In the genomic region with DNA sequence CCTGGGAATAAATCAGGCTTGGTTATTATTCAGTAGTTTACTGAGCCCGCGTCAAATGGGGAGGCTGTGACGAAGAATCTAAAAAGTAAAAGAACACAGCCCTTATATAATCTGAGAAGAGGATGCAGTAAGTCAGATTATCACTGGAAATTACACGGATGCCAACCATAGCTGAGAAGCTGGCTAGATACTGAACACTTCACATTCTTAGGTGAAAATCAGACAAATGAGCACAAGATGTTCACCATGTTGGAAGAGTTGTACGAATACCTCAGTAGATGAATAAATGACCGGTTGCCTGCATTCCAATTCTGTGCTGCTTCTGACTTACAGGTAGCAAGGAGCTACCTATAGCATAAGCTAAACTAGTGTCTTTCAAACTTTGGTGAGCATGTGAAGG, we compare ENCODE assay signal across 27 cellular contexts.
"Had no signal": no experiment of that assay in that cellular context is flagged by ENCODE, and none has a peak within 500 bp of the region (broad histone marks: within the 10 kb centered on the region; RNA-seq: fewer than 3 reads in every experiment).

No MANE protein-coding gene starts in this region.

- H3K9me3 ChIP-seq: breast epithelium, colonic mucosa had no signal

- H3K27me3 ChIP-seq: breast epithelium, cardiac muscle cell, colonic mucosa had no signal

- H3K9me3 Mint-ChIP-seq: activated CD4-positive, alpha-beta memory T cell treated with anti-CD3 and anti-CD28 coated beads, Interleukin-2, amount 10 ng/mL, durations not matched to agents 7 days and 5 days; activated CD4-positive, alpha-beta T cell treated with anti-CD3 and anti-CD28 coated beads, Interleukin-2, amount 10 ng/mL, durations not matched to agents 7 days and 5 days; activated T-cell treated with anti-CD3 and anti-CD28 coated beads, Interleukin-2, amount 50 U/mL, for 24 hours; activated T-cell treated with anti-CD3 and anti-CD28 coated beads, Interleukin-2, amount 50 U/mL, for 72 hours; WTC11 had no signal

- H3K27ac Mint-ChIP-seq: activated CD4-positive, alpha-beta memory T cell treated with anti-CD3 and anti-CD28 coated beads, Interleukin-2, amount 10 ng/mL, durations not matched to agents 7 days and 5 days; activated CD4-positive, alpha-beta T cell treated with anti-CD3 and anti-CD28 coated beads, Interleukin-2, amount 10 ng/mL, durations not matched to agents 7 days and 5 days; activated naive CD8-positive, alpha-beta T cell; activated T-cell treated with anti-CD3 and anti-CD28 coated beads, Interleukin-2, amount 50 U/mL, for 24 hours; activated T-cell treated with anti-CD3 and anti-CD28 coated beads, Interleukin-2, amount 50 U/mL, for 72 hours; brain; WTC11 had no signal

- H3K27me3 Mint-ChIP-seq: activated CD4-positive, alpha-beta T cell treated with anti-CD3 and anti-CD28 coated beads, Interleukin-2, amount 10 ng/mL, durations not matched to agents 7 days and 5 days; activated naive CD8-positive, alpha-beta T cell had no signal

- H3K4me1 Mint-ChIP-seq: activated CD4-positive, alpha-beta T cell treated with anti-CD3 and anti-CD28 coated beads, Interleukin-2, amount 10 ng/mL, durations not matched to agents 7 days and 5 days had no signal

- DNase-seq: activated CD4-positive, alpha-beta memory T cell treated with anti-CD3 and anti-CD28 coated beads, Interleukin-2, amount 10 ng/mL, durations not matched to agents 7 days and 5 days; activated CD4-positive, alpha-beta T cell treated with anti-CD3 and anti-CD28 coated beads for 1 hour; activated CD4-positive, alpha-beta T cell treated with anti-CD3 and anti-CD28 coated beads for 4 hours; activated CD4-positive, alpha-beta T cell treated with anti-CD3 and anti-CD28 coated beads, Interleukin-2, amount 10 ng/mL, durations not matched to agents 7 days and 5 days; activated CD4-positive, alpha-beta T cell treated with anti-CD3 and anti-CD28 coated beads, Interleukin-2, amount 50 U/mL, for 4 hours; activated CD8-positive, alpha-beta memory T cell treated with anti-CD3 and anti-CD28 coated beads, Interleukin-2, amount 50 U/mL, for 48 hours; activated gamma-delta T cell treated with Interleukin-2 at 50 U/mL for 16 hours; activated naive CD4-positive, alpha-beta T cell treated with anti-CD3 and anti-CD28 coated beads, Interleukin-2, amount 50 U/mL, for 16 hours; activated naive CD4-positive, alpha-beta T cell treated with Interleukin-2 at 50 U/mL for 16 hours; activated T-cell treated with anti-CD3 and anti-CD28 coated beads for 4 hours; activated T-cell treated with anti-CD3 and anti-CD28 coated beads, Interleukin-2, amount 50 U/mL, for 24 hours; activated T-cell treated with anti-CD3 and anti-CD28 coated beads, Interleukin-2, amount 50 U/mL, for 72 hours; amniotic stem cell; anterior cingulate cortex; central memory CD4-positive, alpha-beta T cell; cerebellar nuclear complex; colonic mucosa; effector CD8-positive, alpha-beta T cell; foreskin fibroblast; T-helper 2 cell had no signal

- H3K36me3 ChIP-seq: breast epithelium, cardiac muscle cell, colonic mucosa had no signal

- H3K4me3 ChIP-seq: breast epithelium, cardiac muscle cell, colonic mucosa had no signal

- H3K27ac ChIP-seq: breast epithelium, cardiac muscle cell, colonic mucosa, epithelial cell of prostate, VCaP had no signal

- H3K4me1 ChIP-seq: colonic mucosa had no signal

- H3K4me3 Mint-ChIP-seq: activated CD4-positive, alpha-beta memory T cell treated with anti-CD3 and anti-CD28 coated beads, Interleukin-2, amount 10 ng/mL, durations not matched to agents 7 days and 5 days; activated CD4-positive, alpha-beta T cell treated with anti-CD3 and anti-CD28 coated beads, Interleukin-2, amount 10 ng/mL, durations not matched to agents 7 days and 5 days; activated naive CD8-positive, alpha-beta T cell; activated T-cell treated with anti-CD3 and anti-CD28 coated beads, Interleukin-2, amount 50 U/mL, for 24 hours; activated T-cell treated with anti-CD3 and anti-CD28 coated beads, Interleukin-2, amount 50 U/mL, for 72 hours; brain; WTC11 had no signal

- H3K36me3 Mint-ChIP-seq: activated naive CD8-positive, alpha-beta T cell; brain; WTC11 had no signal
